Comparison of ENCODE assay signal across 8 cellular contexts in the genomic region with DNA sequence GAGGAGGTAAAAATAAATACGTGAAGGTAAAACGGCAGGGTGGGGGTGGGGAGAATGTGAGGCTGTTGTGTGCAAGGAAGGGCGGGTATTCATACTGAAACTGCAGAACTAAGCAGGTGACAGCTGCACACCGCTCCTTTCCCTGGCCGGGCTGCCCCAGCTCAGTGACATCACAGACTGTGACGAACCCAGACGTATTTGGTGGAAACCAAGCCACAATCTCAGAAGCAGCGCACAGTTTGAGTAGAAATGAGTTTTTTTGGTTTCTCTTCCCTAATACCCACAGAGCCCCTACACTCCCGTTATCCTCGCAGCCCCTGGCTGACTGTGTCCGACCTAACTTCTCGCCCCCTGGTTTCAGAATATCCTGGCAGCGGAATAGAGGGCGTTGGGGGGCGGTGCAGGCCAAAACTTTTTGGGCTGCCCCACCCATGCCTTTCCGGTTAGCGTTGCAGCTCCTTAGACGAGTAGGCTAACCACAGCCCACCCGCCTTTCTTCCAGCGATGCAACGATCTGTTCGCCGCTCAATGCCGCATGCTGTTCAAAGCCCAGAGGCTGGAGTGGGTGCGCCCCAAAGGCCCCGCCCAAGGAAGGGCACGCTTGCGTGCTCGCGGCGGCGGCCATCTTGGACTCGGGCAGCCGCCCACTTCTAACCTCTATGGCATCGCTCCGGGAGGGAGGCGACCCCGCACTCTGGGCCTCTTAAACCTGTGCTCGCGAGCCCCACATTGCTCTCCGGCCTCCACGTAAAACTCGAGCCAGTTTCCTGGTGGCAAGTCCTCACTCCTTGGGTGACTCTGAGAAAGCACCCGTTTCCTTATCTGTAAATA. TPM values are rescaled to one million over a fixed set of nuclear protein-coding genes. Genes with fewer than 3 reads are reported as not detected.
DNase-seq lines count a peak whose midpoint lies in the region; ATAC-seq and TF ChIP-seq lines count a peak whose summit lies in the region.

No MANE protein-coding gene starts in this region.

- no peaks in the 10 kb centered on the region for H3K27me3 Mint-ChIP-seq in CD8-positive, alpha-beta T cell (ENCODE audit: low read depth)
- no peaks in the 10 kb centered on the region for H3K27me3 Mint-ChIP-seq in effector memory CD8-positive, alpha-beta T cell

- peak overlapping the region; percentile 99 for H3K27ac ChIP-seq in CD8-positive, alpha-beta T cell (ENCODE audit: low read depth, low read length)

- no peaks in the 10 kb centered on the region for H3K9me3 Mint-ChIP-seq in CD8-positive, alpha-beta T cell
- H3K9me3 Mint-ChIP-seq in effector memory CD8-positive, alpha-beta T cell = no peaks in the 10 kb centered on the region

- POLR2A ChIA-PET in CD8-positive, alpha-beta T cell (lab: Charles Lee) = interaction anchor here (0.9 to 3.3 kb wide), 19 partner anchors 9 to 1688 kb away, joined by 3 to 25 read pairs (median 5); partner anchors contain the start of genes B3GALT4, BAK1, CUTA and HMGA1

- ATAC-seq in CD8-positive, alpha-beta T cell = peak; percentile 86
- peak; percentile 75 for ATAC-seq in GM19455 (IDR thresholded peaks at IDR 0.05; ENCODE audit: unreplicated experiment)
- peak; percentile 74 for ATAC-seq in HG03571 (IDR thresholded peaks at IDR 0.05; ENCODE audit: unreplicated experiment)
- ATAC-seq in effector memory CD8-positive, alpha-beta T cell (replicated peaks) = peak; percentile 88

- no peak for TF ChIP-seq CTCF in CD8-positive, alpha-beta T cell (IDR thresholded peaks at IDR 0.05)

- H3K4me3 Mint-ChIP-seq in CD8-positive, alpha-beta T cell = peak overlapping the region; percentile 92
- peak overlapping the region; percentile 86 to 87 for H3K4me3 Mint-ChIP-seq in effector memory CD8-positive, alpha-beta T cell

- peak overlapping the region; percentile 67 for H3K4me3 ChIP-seq in CD8-positive, alpha-beta T cell (ENCODE audit: low read depth, low read length)

- peaks cover 29% of the 10 kb centered on the region for H3K4me1 Mint-ChIP-seq in CD8-positive, alpha-beta T cell (ENCODE audit: low read depth)
- H3K4me1 Mint-ChIP-seq in effector memory CD8-positive, alpha-beta T cell (ENCODE audit: low read depth in 2 of 2) = peaks cover 18 to 21% of the 10 kb centered on the region in 2 donors

- H3K27ac Mint-ChIP-seq in CD8-positive, alpha-beta T cell = peak overlapping the region; percentile 100
- H3K27ac Mint-ChIP-seq in effector memory CD8-positive, alpha-beta T cell = peak overlapping the region; percentile 99 to 100

- no peaks in the 10 kb centered on the region for H3K9me3 ChIP-seq in CD8-positive, alpha-beta T cell (ENCODE audit: low read length)

- peaks cover 20% of the 10 kb centered on the region for H3K4me1 ChIP-seq in CD8-positive, alpha-beta T cell (ENCODE audit: insufficient read depth, low read length)

- intact Hi-C loops in CD8-positive, alpha-beta T cell (cut with DNase I, micrococcal nuclease) = loop anchor here (1.0 to 10.0 kb wide), 16 partner anchors 9 to 716 kb away; partner anchors contain the start of genes BAK1 (in 2 of the 2), CUTA (in 2 of the 2), KIFC1 (in 2 of the 2) and ZBTB9 (in 2 of the 2)

- CTCF ChIA-PET in CD8-positive, alpha-beta T cell (lab: Charles Lee) = interaction anchor here (0.9 to 2.0 kb wide), 5 partner anchors 9 to 141 kb away, joined by 3 to 7 read pairs (median 4); partner anchors contain the start of genes BAK1, ITPR3 and UQCC2

- peaks cover 17% of the 10 kb centered on the region for H3K36me3 ChIP-seq in CD8-positive, alpha-beta T cell (ENCODE audit: insufficient read depth, low read length)

- H3K27me3 ChIP-seq in CD8-positive, alpha-beta T cell (ENCODE audit: insufficient read depth, low read length) = no peaks in the 10 kb centered on the region

- peaks cover 34% of the 10 kb centered on the region for H3K36me3 Mint-ChIP-seq in CD8-positive, alpha-beta T cell
- peaks cover 49% of the 10 kb centered on the region for H3K36me3 Mint-ChIP-seq in effector memory CD8-positive, alpha-beta T cell (ENCODE audit: insufficient read depth)

- DNase-seq in CD8-positive, alpha-beta T cell = peak; percentile 86 to 98 (median 91)
- peak; percentile 60 for DNase-seq in NK-92 (lab: John Stamatoyannopoulos, UW; ENCODE audit: unreplicated experiment)
- DNase-seq in activated CD8-positive, alpha-beta memory T cell treated with anti-CD3 and anti-CD28 coated beads for 4 hours (ENCODE audit: low read depth in 2 of 2) = peak; percentile 80 to 83
- DNase-seq in effector memory CD8-positive, alpha-beta T cell = peak; percentile 90 to 93 (median 92)
- peak; percentile 93 for DNase-seq in mesenteric fat pad (ENCODE audit: low spot score)
- DNase-seq in stimulated activated CD8-positive, alpha-beta memory T cell treated with anti-CD3 and anti-CD28 coated beads, Interleukin-15, amount 100 ng/mL, for 24 hours (ENCODE audit: low read depth) = peak; percentile 68

RNA-seq across cellular contexts. Expression of gene BAK1, which starts 9.1 kb away (rescaled TPM):
- 10 to 100 TPM; 44.8 to 46.5 TPM for total RNA-seq in CD8-positive, alpha-beta T cell
- 15.2 TPM for total RNA-seq in mesenteric fat pad

RNA-seq across cellular contexts. Expression of gene ITPR3, which starts 50.1 kb away (rescaled TPM):
- total RNA-seq in CD8-positive, alpha-beta T cell = 10 to 100 TPM; 39.5 to 40.1 TPM
- total RNA-seq in mesenteric fat pad = 18.5 TPM

Comparison
In these comparisons a context has a peak if more than half of its experiments do, and no peak if none do; other contexts are left out.
1. Peak in every context shown above with its lines: DNase-seq, ATAC-seq, H3K4me3 ChIP-seq and H3K27ac ChIP-seq.